ENCODE assay signal across 8 cellular contexts in genomic region chr10:75400769-75401568, GRCh38. TPM values are rescaled to one million over a fixed set of nuclear protein-coding genes. Genes with fewer than 3 reads are reported as not detected.
DNase-seq lines count a peak whose midpoint lies in the region; ATAC-seq and TF ChIP-seq lines count a peak whose summit lies in the region.

No MANE protein-coding gene starts in this region.

- intact Hi-C loops in heart left ventricle (cut with DNase I): loop anchor here (1.0 to 10.0 kb wide), 33 partner anchors 141 to 1604 kb away; no protein-coding TSS in a partner anchor
- intact Hi-C loops in posterior vena cava (cut with DNase I): loop anchor here (2.0 to 10.0 kb wide), 6 partner anchors 254 to 904 kb away; no protein-coding TSS in a partner anchor

- whole genome bisulfite sequencing in heart left ventricle, 4 donors: 0 to 1% (median 1%) methylated on average over 31 to 68 of the region's 68 CpGs

- H3K4me1 Mint-ChIP-seq in activated T-helper 17 cell treated with anti-CD3 and anti-CD28 coated beads, Interleukin-2, amount 50 U/mL, for 72 hours: peaks cover 10% of the 10 kb centered on the region

- no peak for TF ChIP-seq CTCF in heart left ventricle (IDR thresholded peaks at IDR 0.05)

- H3K4me1 ChIP-seq in heart left ventricle: peaks cover 0 to 62% (median 20%) of the 10 kb centered on the region in 12 donors

- H3K4me3 Mint-ChIP-seq in activated T-helper 17 cell treated with anti-CD3 and anti-CD28 coated beads, Interleukin-2, amount 50 U/mL, for 72 hours: peak overlapping the region; percentile 73

- no peaks in the 10 kb centered on the region for H3K9me3 ChIP-seq in heart left ventricle

- H3K27ac ChIP-seq in heart left ventricle: peak overlapping the region; percentile 81 to 100 (median 97)

- peak overlapping the region; percentile 51 for H3K4me3 ChIP-seq in Jurkat, Clone E6-1 (ENCODE audit: low read length)
- peak overlapping the region; percentile 74 to 98 (median 92) for H3K4me3 ChIP-seq in heart left ventricle

- DNase-seq in DMS 273 treated with DMSO at 0.1 percent for 48 hours (lab: John Stamatoyannopoulos, UW) (peak; percentile 41), heart left ventricle (peak; percentile 57 to 84 (median 68)), posterior vena cava (ENCODE audit: low spot score) (peak; percentile 90), activated gamma-delta T cell (lab: John Stamatoyannopoulos, UW) (no peak)
- no peak for DNase-seq in Jurkat, Clone E6-1 (ENCODE audit: low read depth, low spot score)

- H3K27ac Mint-ChIP-seq in activated T-helper 17 cell treated with anti-CD3 and anti-CD28 coated beads, Interleukin-2, amount 50 U/mL, for 72 hours: no peak overlapping the region

- no peak for TF ChIP-seq POLR2A in heart left ventricle (IDR thresholded peaks at IDR 0.05)

- ATAC-seq in GM19452 (IDR thresholded peaks at IDR 0.05; ENCODE audit: unreplicated experiment): peak; percentile 34
- peak; percentile 41 for ATAC-seq in activated T-helper 17 cell treated with anti-CD3 and anti-CD28 coated beads, Interleukin-2, amount 50 U/mL, for 72 hours (replicated peaks)
- ATAC-seq in heart left ventricle: peak in 2 of 4 donors; percentile 28 to 31
- ATAC-seq in GM19455 (IDR thresholded peaks at IDR 0.05; ENCODE audit: unreplicated experiment): no peak

- H3K27me3 Mint-ChIP-seq in activated T-helper 17 cell treated with anti-CD3 and anti-CD28 coated beads, Interleukin-2, amount 50 U/mL, for 72 hours: peaks cover 30% of the 10 kb centered on the region

- H3K36me3 Mint-ChIP-seq in activated T-helper 17 cell treated with anti-CD3 and anti-CD28 coated beads, Interleukin-2, amount 50 U/mL, for 72 hours (ENCODE audit: low read depth): peaks cover 21% of the 10 kb centered on the region

- H3K36me3 ChIP-seq in heart left ventricle: peaks cover 0 to 19% (median 9%) of the 10 kb centered on the region in 9 donors

- H3K27me3 ChIP-seq in heart left ventricle: peaks cover 0 to 40% (median 0%) of the 10 kb centered on the region in 9 donors

- peaks cover 3% of the 10 kb centered on the region for H3K9me3 Mint-ChIP-seq in activated T-helper 17 cell treated with anti-CD3 and anti-CD28 coated beads, Interleukin-2, amount 50 U/mL, for 72 hours

RNA-seq across cellular contexts. Expression of gene ZNF503, which starts 0.6 kb away (rescaled TPM):
- 1.1 TPM for polyA plus RNA-seq in Jurkat, Clone E6-1 (2012; ENCODE audit: insufficient read depth, insufficient read length)
- total RNA-seq in activated T-helper 17 cell treated with anti-CD3 and anti-CD28 coated beads, Interleukin-2, amount 50 U/mL, for 72 hours: under 1 TPM; 0.13 to 0.30 TPM
- total RNA-seq in heart left ventricle (1 to 10 TPM; 3.4 to 8.6 (median 7.4) TPM), posterior vena cava (10 to 100 TPM; 27.9 to 36.0 TPM)
- 1 to 10 TPM; 4.4 to 6.3 TPM for polyA plus RNA-seq in heart left ventricle

RNA-seq across cellular contexts. Expression of gene LRMDA, which starts 30.5 kb away (rescaled TPM):
- not detected for polyA plus RNA-seq in Jurkat, Clone E6-1 (2012; ENCODE audit: insufficient read depth, insufficient read length)
- not detected for total RNA-seq in activated T-helper 17 cell treated with anti-CD3 and anti-CD28 coated beads, Interleukin-2, amount 50 U/mL, for 72 hours
- total RNA-seq in heart left ventricle: 10 to 100 TPM in 8 of 9 donors, 1 to 10 TPM in 1; 7.7 to 34.4 (median 14.9) TPM
- polyA plus RNA-seq in heart left ventricle: 10 to 100 TPM in 1 of 2 donors, 1 to 10 TPM in 1; 2.4 to 14.9 TPM
- 10 to 100 TPM; 14.4 to 18.0 TPM for total RNA-seq in posterior vena cava

Comparison
In these comparisons a context has a peak if more than half of its experiments do, and no peak if none do; other contexts are left out.
1. DNase-seq: peak in DMS 273 treated with DMSO at 0.1 percent for 48 hours (single experiment), heart left ventricle (5 of 5) and posterior vena cava (single experiment); none in Jurkat, Clone E6-1 (single experiment) and activated gamma-delta T cell (single experiment).
2. RNA of gene LRMDA, which starts 30.5 kb away (total RNA-seq): 14.4 to 18.0 TPM in posterior vena cava and 7.7 to 34.4 TPM in heart left ventricle; not detected in activated T-helper 17 cell treated with anti-CD3 and anti-CD28 coated beads, Interleukin-2, amount 50 U/mL, for 72 hours; every median in the first group is over 4 times any median in the second.